In genomic region chr10:72310636-72311035, GRCh38 we compare ENCODE assay signal across 10 cellular contexts. TPM values are rescaled to one million over a fixed set of nuclear protein-coding genes. Genes with fewer than 3 reads are reported as not detected.
DNase-seq lines count a peak whose midpoint lies in the region; ATAC-seq and TF ChIP-seq lines count a peak whose summit lies in the region.
"Had no signal": no experiment of that assay in that cellular context is flagged by ENCODE, and none has a peak within 500 bp of the region (broad histone marks: within the 10 kb centered on the region; RNA-seq: fewer than 3 reads in every experiment).

No MANE protein-coding gene starts in this region.

- intact Hi-C loops in naive thymus-derived CD4-positive, alpha-beta T cell (cut with micrococcal nuclease), result loop anchor here in 1 of 2 donors (1.0 kb wide), 1 partner anchor 8 kb away; no protein-coding TSS in a partner anchor

- H3K9me3 Mint-ChIP-seq in naive thymus-derived CD4-positive, alpha-beta T cell, result no peaks in the 10 kb centered on the region
- no peaks in the 10 kb centered on the region for H3K9me3 Mint-ChIP-seq in type B pancreatic cell

- no peaks in the 10 kb centered on the region for H3K9me3 ChIP-seq in naive thymus-derived CD4-positive, alpha-beta T cell (ENCODE audit: control insufficient read depth in 2 of 3, low read length in 3 of 3)

- peak overlapping the region; percentile 16; the same call in 1 of the 2 replicates for H3K27ac ChIP-seq in ACC112 (ENCODE audit: low read depth, low read length)
- no peak overlapping the region for H3K27ac ChIP-seq in naive thymus-derived CD4-positive, alpha-beta T cell (ENCODE audit: low read depth, low read length)

- peak overlapping the region in 8 of 10 donors; percentile 2 to 65 (median 32) for H3K4me3 Mint-ChIP-seq in naive thymus-derived CD4-positive, alpha-beta T cell
- H3K4me3 Mint-ChIP-seq in type B pancreatic cell, result no peak overlapping the region

- peak; percentile 27 to 50 for DNase-seq in Kasumi-1 (lab: John Stamatoyannopoulos, UW)
- peak; percentile 65 for DNase-seq in cerebellum (ENCODE audit: low spot score)
- DNase-seq in naive thymus-derived CD4-positive, alpha-beta T cell, result no peak
- no peak for DNase-seq in activated CD4-positive, CD25-positive, alpha-beta regulatory T cell treated with anti-CD3 and anti-CD28 coated beads, Interleukin-2, amount 50 U/mL, for 72 hours
- DNase-seq in type B pancreatic cell (ENCODE audit: extremely low spot score, unreplicated experiment), result no peak
- no peak for DNase-seq in activated effector memory CD4-positive, alpha-beta T cell treated with anti-CD3 and anti-CD28 coated beads, Interleukin-2, amount 50 U/mL, for 16 hours
- DNase-seq: amniotic stem cell, foreskin melanocyte had no signal

- no peak overlapping the region for H3K4me3 ChIP-seq in ACC112 (ENCODE audit: low read depth, low read length)
- H3K4me3 ChIP-seq in naive thymus-derived CD4-positive, alpha-beta T cell (ENCODE audit: low read length), result no peak overlapping the region

- CTCF ChIA-PET in naive thymus-derived CD4-positive, alpha-beta T cell (lab: Charles Lee), result no interaction called here

- POLR2A ChIA-PET in naive thymus-derived CD4-positive, alpha-beta T cell (lab: Charles Lee), result interaction anchor here (1.3 to 13.6 kb wide), 6 partner anchors 6 to 36 kb away, joined by 3 to 172 read pairs (median 10); no protein-coding TSS in a partner anchor

- no peaks in the 10 kb centered on the region for H3K36me3 Mint-ChIP-seq in naive thymus-derived CD4-positive, alpha-beta T cell
- no peaks in the 10 kb centered on the region for H3K36me3 Mint-ChIP-seq in type B pancreatic cell

- no peak for TF ChIP-seq CTCF in type B pancreatic cell (conservative IDR thresholded peaks at IDR 0.05)

- H3K27ac Mint-ChIP-seq in naive thymus-derived CD4-positive, alpha-beta T cell, result peak overlapping the region in 7 of 9 donors; percentile 4 to 82 (median 50)
- no peak overlapping the region for H3K27ac Mint-ChIP-seq in type B pancreatic cell

- H3K27me3 ChIP-seq in ACC112 (ENCODE audit: insufficient read depth, low read length), result no peaks in the 10 kb centered on the region
- no peaks in the 10 kb centered on the region for H3K27me3 ChIP-seq in naive thymus-derived CD4-positive, alpha-beta T cell (ENCODE audit: control insufficient read depth in 2 of 2, insufficient read depth in 2 of 2, low read length in 2 of 2)

- peak; percentile 38 for ATAC-seq in naive thymus-derived CD4-positive, alpha-beta T cell
- ATAC-seq in GM21447 (IDR thresholded peaks at IDR 0.05; ENCODE audit: unreplicated experiment), result no peak

- H3K36me3 ChIP-seq in ACC112 (ENCODE audit: insufficient read depth, low read length), result no peaks in the 10 kb centered on the region
- H3K36me3 ChIP-seq in naive thymus-derived CD4-positive, alpha-beta T cell (ENCODE audit: control insufficient read depth in 2 of 3, insufficient read depth in 3 of 3, low read length in 3 of 3), result no peaks in the 10 kb centered on the region

- peaks cover 39% of the 10 kb centered on the region for H3K4me1 ChIP-seq in ACC112 (ENCODE audit: control insufficient read depth, insufficient read depth, low read length, unreplicated experiment)
- peaks cover 0 to 63% of the 10 kb centered on the region in 2 donors for H3K4me1 ChIP-seq in naive thymus-derived CD4-positive, alpha-beta T cell (ENCODE audit: control insufficient read depth in 2 of 2, insufficient read depth in 2 of 2, low read length in 2 of 2)

- peaks cover 43 to 89% (median 64%) of the 10 kb centered on the region in 7 donors for H3K4me1 Mint-ChIP-seq in naive thymus-derived CD4-positive, alpha-beta T cell
- H3K4me1 Mint-ChIP-seq in type B pancreatic cell (ENCODE audit: unreplicated experiment), result peaks cover 21% of the 10 kb centered on the region

- H2AFZ ChIP-seq in ACC112 (ENCODE audit: low read length, unreplicated experiment), result no peak overlapping the region

- no peaks in the 10 kb centered on the region for H3K27me3 Mint-ChIP-seq in naive thymus-derived CD4-positive, alpha-beta T cell
- H3K27me3 Mint-ChIP-seq in type B pancreatic cell, result no peaks in the 10 kb centered on the region

- H3K79me2 ChIP-seq in ACC112 (ENCODE audit: control insufficient read depth, insufficient read depth, low read length, unreplicated experiment), result no peaks in the 10 kb centered on the region

RNA-seq across cellular contexts. Expression of gene DDIT4, which starts 36.9 kb away (rescaled TPM):
- total RNA-seq in cerebellum (60.5 TPM), type B pancreatic cell (ENCODE audit: low replicate concordance) (95.9 and 130 TPM in 2 replicates)
- total RNA-seq in naive thymus-derived CD4-positive, alpha-beta T cell, result 100 to 1,000 TPM in 3 of 5 experiments, 10 to 100 TPM in 2; 25.4 to 335 (median 135) TPM
- polyA plus RNA-seq in naive thymus-derived CD4-positive, alpha-beta T cell, result 100 to 1,000 TPM in 1 of 2 donors, 10 to 100 TPM in 1; 80.4 to 219 TPM

RNA-seq across cellular contexts. Expression of gene DNAJB12, which starts 44.1 kb away (rescaled TPM):
- total RNA-seq in cerebellum (16.1 TPM), type B pancreatic cell (ENCODE audit: low replicate concordance) (30.6 and 34.3 TPM in 2 replicates)
- 10 to 100 TPM; 24.6 to 40.5 (median 36.2) TPM for total RNA-seq in naive thymus-derived CD4-positive, alpha-beta T cell
- 10 to 100 TPM; 17.6 to 27.6 TPM for polyA plus RNA-seq in naive thymus-derived CD4-positive, alpha-beta T cell

Comparison
In these comparisons a context has a peak if more than half of its experiments do, and no peak if none do; other contexts are left out.
1. DNase-seq: peak in Kasumi-1 (2 of 2) and cerebellum (single experiment); none in naive thymus-derived CD4-positive, alpha-beta T cell (0 of 9), activated CD4-positive, CD25-positive, alpha-beta regulatory T cell treated with anti-CD3 and anti-CD28 coated beads, Interleukin-2, amount 50 U/mL, for 72 hours (single experiment), type B pancreatic cell (single experiment) and activated effector memory CD4-positive, alpha-beta T cell treated with anti-CD3 and anti-CD28 coated beads, Interleukin-2, amount 50 U/mL, for 16 hours (single experiment).